ENCODE assay signal across 14 cellular contexts in genomic region chr1:24020032-24020431, GRCh38. TPM values are rescaled to one million over a fixed set of nuclear protein-coding genes. Genes with fewer than 3 reads are reported as not detected.
DNase-seq lines count a peak whose midpoint lies in the region; ATAC-seq and TF ChIP-seq lines count a peak whose summit lies in the region.
"Had no signal": no experiment of that assay in that cellular context is flagged by ENCODE, and none has a peak within 500 bp of the region (broad histone marks: within the 10 kb centered on the region; RNA-seq: fewer than 3 reads in every experiment).

No MANE protein-coding gene starts in this region.

- no peaks in the 10 kb centered on the region for H3K9me3 Mint-ChIP-seq in endothelial cell (ENCODE audit: unreplicated experiment)
- H3K9me3 Mint-ChIP-seq: naive B cell had no signal

- H3K4me3 Mint-ChIP-seq in endothelial cell (ENCODE audit: unreplicated experiment), result no peak overlapping the region
- H3K4me3 Mint-ChIP-seq: naive B cell had no signal

- no peaks in the 10 kb centered on the region for H3K36me3 Mint-ChIP-seq in endothelial cell (ENCODE audit: low read depth, unreplicated experiment)
- H3K36me3 Mint-ChIP-seq: naive B cell had no signal

- H4K20me1 ChIP-seq in smooth muscle cell (ENCODE audit: low read depth), result no peaks in the 10 kb centered on the region

- no peaks in the 10 kb centered on the region for H3K79me2 ChIP-seq in smooth muscle cell (ENCODE audit: low read depth)

- H3K4me1 Mint-ChIP-seq in endothelial cell (ENCODE audit: unreplicated experiment), result peaks cover 11% of the 10 kb centered on the region
- H3K4me1 Mint-ChIP-seq: naive B cell had no signal

- ATAC-seq in body of pancreas, result no peak

- H3K27ac ChIP-seq in body of pancreas (peak overlapping the region in 3 of 4 donors; percentile 66 to 89 (median 86)), layer of hippocampus (ENCODE audit: low read depth, low read length) (peak overlapping the region; percentile 1), smooth muscle cell (ENCODE audit: low read depth) (peak overlapping the region; percentile 91)

- H3K36me3 ChIP-seq in body of pancreas (replicated peaks in 1 of 2; ENCODE audit: insufficient read depth in 1 of 2, low read depth in 2 of 2), result no peaks in the 10 kb centered on the region
- H3K36me3 ChIP-seq in smooth muscle cell (ENCODE audit: low read depth), result no peaks in the 10 kb centered on the region

- no peaks in the 10 kb centered on the region for H3K27me3 ChIP-seq in body of pancreas
- no peaks in the 10 kb centered on the region for H3K27me3 ChIP-seq in layer of hippocampus (ENCODE audit: control insufficient read depth, insufficient read depth, low read length)
- H3K27me3 ChIP-seq in smooth muscle cell (ENCODE audit: low read depth), result no peaks in the 10 kb centered on the region

- DNase-seq in Caki2 (ENCODE audit: low read depth) (peak; percentile 19), body of pancreas (peak in 1 of 4 donors; percentile 29), smooth muscle cell (lab: John Stamatoyannopoulos, UW; ENCODE audit: unreplicated experiment) (no peak), NCI-H510A (lab: John Stamatoyannopoulos, UW) (no peak), lower leg skin (ENCODE audit: low spot score in 2 of 2) (no peak), endothelial cell (ENCODE audit: low spot score) (no peak)
- DNase-seq in activated naive CD4-positive, alpha-beta T cell treated with Interleukin-2 at 50 U/mL for 16 hours, result no peak
- DNase-seq: activated CD8-positive, alpha-beta memory T cell treated with anti-CD3 and anti-CD28 coated beads for 24 hours; C1 segment of cervical spinal cord; MM.1S; naive B cell; stimulated activated CD4-positive, alpha-beta T cell treated with anti-CD3 and anti-CD28 coated beads, Interleukin-2, amount 100 ng/mL, for 24 hours; substantia nigra had no signal

- in situ Hi-C loops in Caki2 (cut with HindIII; ENCODE audit: low pct_unique_long_range_greater_than_20kb, low sequenced_read_pairs), result no loop called here

- H3K27ac Mint-ChIP-seq in endothelial cell (ENCODE audit: unreplicated experiment), result no peak overlapping the region
- H3K27ac Mint-ChIP-seq: naive B cell had no signal

- no peak overlapping the region for H2AFZ ChIP-seq in smooth muscle cell (ENCODE audit: low read depth)

- H3K4me1 ChIP-seq in body of pancreas (peaks cover 67% of the 10 kb centered on the region), smooth muscle cell (ENCODE audit: low read depth) (peaks cover 3% of the 10 kb centered on the region)

- H3K4me3 ChIP-seq in body of pancreas (no peak overlapping the region), smooth muscle cell (no peak overlapping the region), lower leg skin (ENCODE audit: low read depth, poor library complexity, severe bottlenecking) (no peak overlapping the region)

- H3K9ac ChIP-seq in smooth muscle cell (ENCODE audit: low read depth), result peak overlapping the region; percentile 72

- TF ChIP-seq POLR2A in body of pancreas (IDR thresholded peaks at IDR 0.05), result no peak
- no peak for TF ChIP-seq POLR2A in lower leg skin (IDR thresholded peaks at IDR 0.05)

- WGBS in body of pancreas, 2 donors, result 88 to 92% methylated on average over 5 of the region's 5 CpGs
- WGBS in smooth muscle cell (ENCODE audit: low lambda C conversion rate), result 53% methylated on average over 5 of the region's 5 CpGs
- WGBS in lower leg skin, 2 donors, result 52 to 66% methylated on average over 5 of the region's 5 CpGs

- H3K4me2 ChIP-seq in smooth muscle cell, result no peak overlapping the region

- intact Hi-C loops in body of pancreas (cut with DNase I) (no loop called here), lower leg skin (cut with DNase I; ENCODE audit: low total_unique reads) (no loop called here)

- TF ChIP-seq CTCF in body of pancreas (IDR thresholded peaks at IDR 0.05) (no peak), smooth muscle cell (IDR thresholded peaks at IDR 0.05; ENCODE audit: borderline replicate concordance, insufficient read depth, poor library complexity, severe bottlenecking) (no peak), lower leg skin (IDR thresholded peaks at IDR 0.05) (no peak), endothelial cell (IDR thresholded peaks at IDR 0.05; ENCODE audit: unreplicated experiment) (no peak)

- H3F3A ChIP-seq in smooth muscle cell (ENCODE audit: low read depth), result peaks cover 8% of the 10 kb centered on the region

- H3K9me3 ChIP-seq in body of pancreas (no peaks in the 10 kb centered on the region), smooth muscle cell (replicated peaks; ENCODE audit: low read depth) (no peaks in the 10 kb centered on the region)

- no peaks in the 10 kb centered on the region for H3K27me3 Mint-ChIP-seq in endothelial cell (ENCODE audit: unreplicated experiment)
- H3K27me3 Mint-ChIP-seq: naive B cell had no signal

RNA-seq across cellular contexts. Expression of gene SRSF10, which starts 39.9 kb away (rescaled TPM):
- 24.5 and 31.9 TPM in 2 replicates for total RNA-seq in Caki2 (2014; rRNA removed; shearing (Covaris generic); ENCODE audit: low replicate concordance)
- total RNA-seq in body of pancreas, result 10 to 100 TPM; 61.5 to 89.7 TPM
- total RNA-seq in smooth muscle cell, result 93.7 and 111 TPM in 2 replicates
- polyA plus RNA-seq in smooth muscle cell, result 86.8 and 87.1 TPM in 2 replicates
- 10 to 100 TPM; 41.3 to 68.3 (median 47.4) TPM for total RNA-seq in lower leg skin
- total RNA-seq in endothelial cell (ENCODE audit: unreplicated experiment), result 101 TPM

Comparison
In these comparisons a context has a peak if more than half of its experiments do, and no peak if none do; other contexts are left out.
1. H3K27ac ChIP-seq: peak in every context shown above with its lines; median percentile 91 in smooth muscle cell; 86 in body of pancreas; 1 in layer of hippocampus.